ENCODE assay signal across 9 cellular contexts in genomic region chr1:10939654-10940450, GRCh38.
A peak's percentile ranks its signal among the peaks of the same experiment; 100 is the strongest.
DNase-seq lines count a peak whose midpoint lies in the region; ATAC-seq and TF ChIP-seq lines count a peak whose summit lies in the region.
"Had no signal": no experiment of that assay in that cellular context is flagged by ENCODE, and none has a peak within 500 bp of the region (broad histone marks: within the 10 kb centered on the region; RNA-seq: fewer than 3 reads in every experiment).

No MANE protein-coding gene starts in this region.

- H3K4me1 Mint-ChIP-seq in activated T-cell treated with anti-CD3 and anti-CD28 coated beads, Interleukin-2, amount 50 U/mL, for 4 hours (ENCODE audit: low read depth): peaks cover 41% of the 10 kb centered on the region

- TF ChIP-seq CTCF in prostate gland (IDR thresholded peaks at IDR 0.05): no peak

- peak overlapping the region; percentile 68 for H3K4me3 Mint-ChIP-seq in activated T-cell treated with anti-CD3 and anti-CD28 coated beads, Interleukin-2, amount 50 U/mL, for 4 hours

- peak; percentile 23 for DNase-seq in activated T-cell treated with anti-CD3 and anti-CD28 coated beads, Interleukin-2, amount 50 U/mL, for 4 hours
- peak; percentile 69 for DNase-seq in stimulated activated CD4-positive, alpha-beta T cell treated with anti-CD3 and anti-CD28 coated beads, Interleukin-1b, Interleukin-23, amount 100 ng/mL, for 48 hours
- DNase-seq in effector CD8-positive, alpha-beta T cell (lab: John Stamatoyannopoulos, UW): no peak
- DNase-seq in prostate gland (ENCODE audit: low spot score) (no peak), NCI-H446 (lab: John Stamatoyannopoulos, UW) (no peak)
- DNase-seq in central memory CD4-positive, alpha-beta T cell: no peak

- peaks cover 32% of the 10 kb centered on the region for H3K27me3 Mint-ChIP-seq in activated T-cell treated with anti-CD3 and anti-CD28 coated beads, Interleukin-2, amount 50 U/mL, for 4 hours (ENCODE audit: low read depth)

- no peak overlapping the region for H3K27ac ChIP-seq in prostate gland
- H3K27ac ChIP-seq: neutrophil had no signal

- no peaks in the 10 kb centered on the region for H3K36me3 Mint-ChIP-seq in activated T-cell treated with anti-CD3 and anti-CD28 coated beads, Interleukin-2, amount 50 U/mL, for 4 hours (ENCODE audit: insufficient read depth)

- H3K9me3 Mint-ChIP-seq in activated T-cell treated with anti-CD3 and anti-CD28 coated beads, Interleukin-2, amount 50 U/mL, for 4 hours: no peaks in the 10 kb centered on the region

- intact Hi-C loops in prostate gland (cut with DNase I): loop anchor here (5.0 kb wide), 2 partner anchors 68 to 428 kb away; no protein-coding TSS in a partner anchor

- H3K27me3 ChIP-seq in prostate gland (replicated peaks; ENCODE audit: insufficient read depth): no peaks in the 10 kb centered on the region

- no peak overlapping the region for H3K4me3 ChIP-seq in prostate gland

- ATAC-seq in GM18499 (IDR thresholded peaks at IDR 0.05; ENCODE audit: insufficient read depth, unreplicated experiment) (peak; percentile 48), HG03066 (IDR thresholded peaks at IDR 0.05; ENCODE audit: low read depth, unreplicated experiment) (peak; percentile 67)
- peak; percentile 74 to 79 for ATAC-seq in activated T-cell treated with anti-CD3 and anti-CD28 coated beads, Interleukin-2, amount 50 U/mL, for 4 hours

- H3K4me1 ChIP-seq in prostate gland (replicated peaks): peaks cover 10% of the 10 kb centered on the region

- no peaks in the 10 kb centered on the region for H3K9me3 ChIP-seq in prostate gland
- H3K9me3 ChIP-seq: neutrophil had no signal

- no peak for TF ChIP-seq POLR2A in prostate gland (IDR thresholded peaks at IDR 0.05)

- WGBS in prostate gland: 40% methylated on average over 20 of the region's 20 CpGs

- H3K36me3 ChIP-seq in prostate gland: no peaks in the 10 kb centered on the region
- H3K36me3 ChIP-seq: neutrophil had no signal

Comparison
In these comparisons a context has a peak if more than half of its experiments do, and no peak if none do; other contexts are left out.
1. DNase-seq: peak in activated T-cell treated with anti-CD3 and anti-CD28 coated beads, Interleukin-2, amount 50 U/mL, for 4 hours (single experiment) and stimulated activated CD4-positive, alpha-beta T cell treated with anti-CD3 and anti-CD28 coated beads, Interleukin-1b, Interleukin-23, amount 100 ng/mL, for 48 hours (single experiment); none in effector CD8-positive, alpha-beta T cell (single experiment), prostate gland (single experiment), NCI-H446 (0 of 2) and central memory CD4-positive, alpha-beta T cell (single experiment).
2. Peak in every context shown above with its lines, with median percentiles within 50 percentile points of each other: ATAC-seq.